Comparison of ENCODE assay signal across 21 cellular contexts in genomic region chr20:8658103-8658502, GRCh38.
"Had no signal": no experiment of that assay in that cellular context is flagged by ENCODE, and none has a peak within 500 bp of the region (broad histone marks: within the 10 kb centered on the region; RNA-seq: fewer than 3 reads in every experiment).

No MANE protein-coding gene starts in this region.

- H3K27me3 ChIP-seq: neutrophil, suprapubic skin, transverse colon, upper lobe of right lung, vagina had no signal

- H3K79me2 ChIP-seq: parathyroid adenoma had no signal

- H3K4me2 ChIP-seq: smooth muscle cell had no signal

- H3K36me3 ChIP-seq: lower lobe of right lung, neutrophil, suprapubic skin, transverse colon, upper lobe of right lung, vagina had no signal

- H3K4me3 ChIP-seq: lower lobe of right lung, smooth muscle cell, suprapubic skin, transverse colon, upper lobe of right lung, vagina had no signal

- H3K9ac ChIP-seq: parathyroid adenoma had no signal

- H3K27ac ChIP-seq: lower lobe of right lung, neutrophil, parathyroid adenoma, suprapubic skin, transverse colon, upper lobe of right lung, vagina had no signal

- DNase-seq: cortex of kidney; hypothalamus; immature natural killer cell; islet precursor cell; kidney glomerular epithelial cell; left colon; left ventricle myocardium superior; lower lobe of right lung; stimulated activated CD4-positive, alpha-beta T cell treated with anti-CD3 and anti-CD28 coated beads, Interleukin-12 subunit alpha, Interleukin-12 subunit beta, amount 100 ng/mL, for 4 hours; stimulated activated CD4-positive, alpha-beta T cell treated with anti-CD3 and anti-CD28 coated beads, Interleukin-1b, Interleukin-23, amount 100 ng/mL, for 48 hours; stimulated activated CD4-positive, alpha-beta T cell treated with anti-CD3 and anti-CD28 coated beads, Interleukin-4, amount 100 ng/mL, for 1 hour; stimulated activated CD8-positive, alpha-beta memory T cell treated with anti-CD3 and anti-CD28 coated beads, Interleukin-4, amount 100 ng/mL, for 48 hours; stimulated activated naive CD4-positive, alpha-beta T cell; stimulated activated naive CD8-positive, alpha-beta T cell treated with anti-CD3 and anti-CD28 coated beads, Interleukin-15, amount 100 ng/mL, for 72 hours; transverse colon; upper lobe of right lung had no signal

- H3K4me1 ChIP-seq: lower lobe of right lung, suprapubic skin, transverse colon, upper lobe of right lung, vagina had no signal
